In genomic region chr1:219172821-219173220, GRCh38 we compare ENCODE assay signal across 1 cellular context.
TF ChIP-seq lines count a peak whose summit lies in the region.

No MANE protein-coding gene starts in this region.

TF ChIP-seq in HEK293T, 16 proteins besides CTCF, POLR2A, EP300 and RAD21 (continued from another document):
- no peak for TF ChIP-seq ZNF384 (IDR thresholded peaks at IDR 0.05)
- TF ChIP-seq CTBP1 (IDR thresholded peaks at IDR 0.05; ENCODE audit: borderline replicate concordance) = no peak
- TF ChIP-seq ELF4 (IDR thresholded peaks at IDR 0.05) = no peak
- no peak for TF ChIP-seq HDGF (IDR thresholded peaks at IDR 0.05; ENCODE audit: borderline replicate concordance)
